Comparison of ENCODE assay signal across 19 cellular contexts in genomic region chr3:188053710-188054379, GRCh38.
A peak's percentile ranks its signal among the peaks of the same experiment; 100 is the strongest.
DNase-seq lines count a peak whose midpoint lies in the region; ATAC-seq and TF ChIP-seq lines count a peak whose summit lies in the region.
"Had no signal": no experiment of that assay in that cellular context is flagged by ENCODE, and none has a peak within 500 bp of the region (broad histone marks: within the 10 kb centered on the region; RNA-seq: fewer than 3 reads in every experiment).

No MANE protein-coding gene starts in this region.

- ATAC-seq in GM18517 (IDR thresholded peaks at IDR 0.05; ENCODE audit: unreplicated experiment) (no peak), omental fat pad (ENCODE audit: low FRiP score) (no peak)
- ATAC-seq: naive thymus-derived CD4-positive, alpha-beta T cell; stimulated activated effector memory CD8-positive, alpha-beta T cell treated with anti-CD3 and anti-CD28 coated beads, Interleukin-12 subunit alpha, Interleukin-12 subunit beta, amount 100 ng/mL, for 72 hours had no signal

- TF ChIP-seq CTCF in mesothelial cell of epicardium (IDR thresholded peaks at IDR 0.05; ENCODE audit: unreplicated experiment) (no peak), omental fat pad (IDR thresholded peaks at IDR 0.05) (no peak)

- H3K27ac ChIP-seq in cingulate gyrus (ENCODE audit: low read depth, low read length) (peak overlapping the region; percentile 85), substantia nigra (ENCODE audit: low read depth, low read length, poor library complexity, severe bottlenecking) (peak overlapping the region; percentile 81)
- H3K27ac ChIP-seq: colonic mucosa, RWPE1 had no signal

- DNase-seq in RPMI7951 (ENCODE audit: low read depth) (peak; percentile 54), mesothelial cell of epicardium (ENCODE audit: low spot score in 2 of 2, unreplicated experiment in 2 of 2) (no peak), substantia nigra (lab: John Stamatoyannopoulos, UW) (no peak), GM03348 (ENCODE audit: low spot score) (no peak), omental fat pad (ENCODE audit: low spot score) (no peak)
- no peak for DNase-seq in stimulated activated CD8-positive, alpha-beta memory T cell treated with anti-CD3 and anti-CD28 coated beads, Interleukin-4, amount 100 ng/mL, for 48 hours
- DNase-seq: activated CD4-positive, alpha-beta T cell treated with anti-CD3 and anti-CD28 coated beads, Interleukin-2, amount 50 U/mL, for 1 hour; activated naive CD4-positive, alpha-beta T cell; activated T-cell treated with anti-CD3 and anti-CD28 coated beads for 4 hours; CD8-positive, alpha-beta memory T cell; colonic mucosa; DND-41; MM.1S; naive thymus-derived CD4-positive, alpha-beta T cell; NCI-H1930 had no signal

- H3K4me3 Mint-ChIP-seq in mesothelial cell of epicardium = no peak overlapping the region
- H3K4me3 Mint-ChIP-seq: CD8-positive, alpha-beta memory T cell; stimulated activated effector memory CD8-positive, alpha-beta T cell treated with anti-CD3 and anti-CD28 coated beads, Interleukin-12 subunit alpha, Interleukin-12 subunit beta, amount 100 ng/mL, for 72 hours had no signal

- H3K9me3 Mint-ChIP-seq in mesothelial cell of epicardium = no peaks in the 10 kb centered on the region
- H3K9me3 Mint-ChIP-seq: CD8-positive, alpha-beta memory T cell; naive thymus-derived CD4-positive, alpha-beta T cell; stimulated activated effector memory CD8-positive, alpha-beta T cell treated with anti-CD3 and anti-CD28 coated beads, Interleukin-12 subunit alpha, Interleukin-12 subunit beta, amount 100 ng/mL, for 72 hours had no signal

- no peaks in the 10 kb centered on the region for H3K36me3 Mint-ChIP-seq in mesothelial cell of epicardium
- H3K36me3 Mint-ChIP-seq: stimulated activated effector memory CD8-positive, alpha-beta T cell treated with anti-CD3 and anti-CD28 coated beads, Interleukin-12 subunit alpha, Interleukin-12 subunit beta, amount 100 ng/mL, for 72 hours had no signal

- peak overlapping the region; percentile 93 for H3K27ac Mint-ChIP-seq in mesothelial cell of epicardium
- H3K27ac Mint-ChIP-seq: CD8-positive, alpha-beta memory T cell; stimulated activated effector memory CD8-positive, alpha-beta T cell treated with anti-CD3 and anti-CD28 coated beads, Interleukin-12 subunit alpha, Interleukin-12 subunit beta, amount 100 ng/mL, for 72 hours had no signal

- H3K4me1 Mint-ChIP-seq in mesothelial cell of epicardium = peaks cover 32% of the 10 kb centered on the region

- H3K27me3 Mint-ChIP-seq in mesothelial cell of epicardium (ENCODE audit: low read depth) = no peaks in the 10 kb centered on the region
- H3K27me3 Mint-ChIP-seq: CD8-positive, alpha-beta memory T cell; naive thymus-derived CD4-positive, alpha-beta T cell had no signal
